9 cellular contexts compared by ENCODE assay signal in the genomic region with DNA sequence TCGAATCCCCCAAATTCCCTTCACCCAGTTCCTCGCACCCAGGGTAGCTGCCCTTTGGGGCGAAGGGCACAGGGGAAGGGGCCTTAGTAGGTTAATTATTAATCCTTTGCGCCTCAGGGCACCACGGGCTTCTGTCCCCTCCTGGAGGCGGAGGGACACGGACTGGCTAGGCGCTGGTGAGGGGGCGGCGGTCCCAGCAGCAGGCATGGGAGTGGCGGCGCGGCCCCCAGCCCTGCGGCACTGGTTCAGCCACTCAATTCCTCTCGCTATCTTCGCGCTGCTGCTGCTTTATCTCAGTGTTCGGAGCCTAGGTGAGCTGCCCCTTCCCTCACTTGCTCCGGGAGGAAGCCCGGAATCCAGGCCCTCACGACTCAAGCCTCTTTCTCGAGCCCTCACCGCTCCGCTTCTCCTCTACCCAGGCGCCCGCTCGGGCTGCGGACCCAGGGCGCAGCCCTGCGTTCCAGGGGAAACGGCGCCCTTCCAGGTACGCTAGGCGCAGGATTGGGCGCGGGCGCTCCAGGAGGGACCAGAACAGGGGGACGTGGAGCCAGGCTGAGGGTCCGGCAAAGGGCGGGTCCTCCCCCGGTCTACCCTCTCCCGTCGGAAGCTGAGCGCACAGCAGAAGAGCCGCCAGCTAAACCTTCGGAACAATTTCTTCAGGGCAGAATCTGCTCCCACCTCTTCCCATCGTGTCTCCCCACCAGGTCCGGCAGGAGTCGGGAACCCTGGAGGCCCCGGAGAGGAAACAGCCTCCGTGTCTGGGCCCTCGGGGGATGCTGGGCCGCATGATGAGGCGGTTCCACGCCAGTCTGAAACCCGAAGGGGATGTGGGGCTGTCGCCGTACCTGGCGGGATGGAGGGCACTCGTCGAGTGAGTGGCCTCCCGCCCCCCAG. TPM values are rescaled to one million over a fixed set of nuclear protein-coding genes. Genes with fewer than 3 reads are reported as not detected.
DNase-seq lines count a peak whose midpoint lies in the region; ATAC-seq, FAIRE-seq and TF ChIP-seq lines count a peak whose summit lies in the region.
"Had no signal": no experiment of that assay in that cellular context is flagged by ENCODE, and none has a peak within 500 bp of the region (broad histone marks: within the 10 kb centered on the region; RNA-seq: fewer than 3 reads in every experiment).

A gene (plus strand): TSS at position 158 of the 894 bp plus-strand sequence. CDS start 48 bp downstream, at position 206.

- ATAC-seq in stimulated activated naive CD8-positive, alpha-beta T cell treated with anti-CD3 and anti-CD28 coated beads, Interleukin-15, Interleukin-2, amounts not matched to agents 100 U/mL and 50 U/mL, for 24 hours, result no peak
- ATAC-seq in activated B cell treated with CpG ODN at 0.5 μM for 24 hours (ENCODE audit: low read depth), result no peak
- ATAC-seq in GM21737 (IDR thresholded peaks at IDR 0.05; ENCODE audit: unreplicated experiment), result no peak

- H3K27me3 Mint-ChIP-seq in stimulated activated naive CD8-positive, alpha-beta T cell treated with anti-CD3 and anti-CD28 coated beads, Interleukin-15, Interleukin-2, amounts not matched to agents 100 ng/mL and 50 ng/mL, for 24 hours, result peaks cover 46% of the 10 kb centered on the region
- H3K27me3 Mint-ChIP-seq in activated B cell treated with CpG ODN at 0.5 μM for 24 hours, result peaks cover 23% of the 10 kb centered on the region

- H3K36me3 Mint-ChIP-seq in stimulated activated naive CD8-positive, alpha-beta T cell treated with anti-CD3 and anti-CD28 coated beads, Interleukin-15, Interleukin-2, amounts not matched to agents 100 ng/mL and 50 ng/mL, for 24 hours (ENCODE audit: low read depth), result no peaks in the 10 kb centered on the region
- H3K36me3 Mint-ChIP-seq in activated B cell treated with CpG ODN at 0.5 μM for 24 hours (ENCODE audit: low read depth), result no peaks in the 10 kb centered on the region

- peak within 1 kb of the TSS; percentile 39 for H3K4me3 ChIP-seq in iPS DF 6.9 (ENCODE audit: low read length)
- peak within 1 kb of the TSS; percentile 48 to 95 for H3K4me3 ChIP-seq in small intestine (ENCODE audit: low read depth in 1 of 2, low read length in 2 of 2)

- H3K4me1 Mint-ChIP-seq in stimulated activated naive CD8-positive, alpha-beta T cell treated with anti-CD3 and anti-CD28 coated beads, Interleukin-15, Interleukin-2, amounts not matched to agents 100 ng/mL and 50 ng/mL, for 24 hours (ENCODE audit: low read depth), result peaks cover 32% of the 10 kb centered on the region
- H3K4me1 Mint-ChIP-seq in activated B cell treated with CpG ODN at 0.5 μM for 24 hours, result peaks cover 19% of the 10 kb centered on the region

- FAIRE-seq in small intestine (lab: Jason Lieb, UNC), result no peak
- FAIRE-seq: islet of Langerhans had no signal

- H3K36me3 ChIP-seq in iPS DF 6.9 (ENCODE audit: control insufficient read depth, insufficient read depth, low read length), result no peaks in the 10 kb centered on the region
- H3K36me3 ChIP-seq in small intestine (ENCODE audit: control insufficient read depth in 2 of 2, insufficient read depth in 2 of 2, low read length in 2 of 2), result no peaks in the 10 kb centered on the region

- peaks cover 4% of the 10 kb centered on the region for H3K4me1 ChIP-seq in iPS DF 6.9 (ENCODE audit: control insufficient read depth, insufficient read depth, low read length)
- peaks cover 0 to 10% of the 10 kb centered on the region in 2 donors for H3K4me1 ChIP-seq in small intestine (ENCODE audit: control insufficient read depth in 2 of 2, insufficient read depth in 1 of 2, low read depth in 1 of 2, low read length in 1 of 2)

- H3K9me3 ChIP-seq in iPS DF 6.9 (ENCODE audit: control insufficient read depth, insufficient read depth, low read length) (no peaks in the 10 kb centered on the region), small intestine (ENCODE audit: control insufficient read depth, low read depth) (no peaks in the 10 kb centered on the region)

- no peak within 1 kb of the TSS for H3K27ac ChIP-seq in iPS DF 6.9 (ENCODE audit: low read length)
- peak within 1 kb of the TSS; percentile 99 to 100 for H3K27ac ChIP-seq in small intestine (ENCODE audit: low read depth in 1 of 2, low read length in 1 of 2)

- H3K27ac Mint-ChIP-seq in stimulated activated naive CD8-positive, alpha-beta T cell treated with anti-CD3 and anti-CD28 coated beads, Interleukin-15, Interleukin-2, amounts not matched to agents 100 ng/mL and 50 ng/mL, for 24 hours, result no peak within 1 kb of the TSS
- H3K27ac Mint-ChIP-seq in activated B cell treated with CpG ODN at 0.5 μM for 24 hours, result no peak within 1 kb of the TSS

- CTCF ChIA-PET in activated B cell treated with CpG ODN at 0.5 μM for 24 hours (lab: Charles Lee), result interaction anchor here (0.6 to 2.0 kb wide), 14 partner anchors 11 to 112 kb away, joined by 3 to 17 read pairs (median 4); a partner anchor contains a TSS

- peak within 1 kb of the TSS; percentile 78 for H3K4me3 Mint-ChIP-seq in stimulated activated naive CD8-positive, alpha-beta T cell treated with anti-CD3 and anti-CD28 coated beads, Interleukin-15, Interleukin-2, amounts not matched to agents 100 ng/mL and 50 ng/mL, for 24 hours
- H3K4me3 Mint-ChIP-seq in activated B cell treated with CpG ODN at 0.5 μM for 24 hours, result peak within 1 kb of the TSS; percentile 77

- no peaks in the 10 kb centered on the region for H3K9me3 Mint-ChIP-seq in stimulated activated naive CD8-positive, alpha-beta T cell treated with anti-CD3 and anti-CD28 coated beads, Interleukin-15, Interleukin-2, amounts not matched to agents 100 ng/mL and 50 ng/mL, for 24 hours
- no peaks in the 10 kb centered on the region for H3K9me3 Mint-ChIP-seq in activated B cell treated with CpG ODN at 0.5 μM for 24 hours

- no peak for TF ChIP-seq CTCF in activated B cell treated with CpG ODN at 0.5 μM for 24 hours (IDR thresholded peaks at IDR 0.05)

- H3K27me3 ChIP-seq in iPS DF 6.9 (ENCODE audit: control insufficient read depth, insufficient read depth, low read length) (peaks cover 11% of the 10 kb centered on the region), small intestine (ENCODE audit: control insufficient read depth in 2 of 2, insufficient read depth in 2 of 2, low read length in 2 of 2) (peaks cover 0 to 5% of the 10 kb centered on the region in 2 donors)

- POLR2A ChIA-PET in activated B cell treated with CpG ODN at 0.5 μM for 24 hours (lab: Charles Lee), result interaction anchor here (0.6 to 2.4 kb wide), 10 partner anchors 11 to 368 kb away, joined by 3 to 20 read pairs (median 6); a partner anchor contains a TSS

- no peak for DNase-seq in stimulated activated naive CD8-positive, alpha-beta T cell treated with anti-CD3 and anti-CD28 coated beads, Interleukin-15, Interleukin-2, amounts not matched to agents 100 U/mL and 50 U/mL, for 24 hours
- DNase-seq in activated B cell treated with CpG ODN at 0.5 μM for 24 hours, result no peak
- DNase-seq in iPS DF 6.9 (ENCODE audit: low read depth, low spot score), result no peak
- DNase-seq in small intestine, result peak; percentile 69
- DNase-seq in NCI-H2196 (lab: John Stamatoyannopoulos, UW; ENCODE audit: unreplicated experiment), result no peak
- DNase-seq in DMS 273 treated with DMSO at 0.1 percent for 48 hours (lab: John Stamatoyannopoulos, UW), result no peak

- no CpG with 5 or more reads among the region's 62 CpGs for WGBS in iPS DF 6.9 (ENCODE audit: insufficient coverage, insufficient read length)
- WGBS in small intestine, 3 donors, result 9 to 22% (median 22%) methylated on average over 50 to 62 of the region's 62 CpGs

- intact Hi-C loops in activated B cell treated with CpG ODN at 0.5 μM for 24 hours (cut with micrococcal nuclease), result no loop called here

RNA-seq across cellular contexts. Expression of the gene that starts here (rescaled TPM):
- not detected in 2 replicates for total RNA-seq in activated B cell treated with CpG ODN at 0.5 μM for 24 hours
- polyA plus RNA-seq in small intestine, result 10 to 100 TPM in 2 of 3 donors, 1 to 10 TPM in 1; 4.2 to 49.4 (median 21.2) TPM
